ENCODE assay signal across 18 cellular contexts in genomic region chr3:161475905-161476304, GRCh38. TPM values are rescaled to one million over a fixed set of nuclear protein-coding genes. Genes with fewer than 3 reads are reported as not detected.
DNase-seq lines count a peak whose midpoint lies in the region; ATAC-seq, FAIRE-seq and TF ChIP-seq lines count a peak whose summit lies in the region.
"Had no signal": no experiment of that assay in that cellular context is flagged by ENCODE, and none has a peak within 500 bp of the region (broad histone marks: within the 10 kb centered on the region; RNA-seq: fewer than 3 reads in every experiment).

No MANE protein-coding gene starts in this region.

- ATAC-seq in HG02970 (IDR thresholded peaks at IDR 0.05; ENCODE audit: low FRiP score, unreplicated experiment) (no peak), HG03469 (IDR thresholded peaks at IDR 0.05; ENCODE audit: unreplicated experiment) (no peak), HG03280 (IDR thresholded peaks at IDR 0.05; ENCODE audit: unreplicated experiment) (no peak)

- intact Hi-C loops in adrenal gland (cut with DNase I) = no loop called here

- TF ChIP-seq POLR2A in adrenal gland (IDR thresholded peaks at IDR 0.05) = no peak

- H3K9me2 ChIP-seq in hepatocyte (replicated peaks; ENCODE audit: insufficient read depth) = no peaks in the 10 kb centered on the region

- peaks cover 0 to 12% of the 10 kb centered on the region in 2 donors for H3K4me1 ChIP-seq in adrenal gland (replicated peaks in 1 of 2)
- H3K4me1 ChIP-seq in hepatocyte (ENCODE audit: insufficient read depth) = no peaks in the 10 kb centered on the region
- H3K4me1 ChIP-seq: Caco-2, pancreas had no signal

- no peaks in the 10 kb centered on the region for H3K9me3 ChIP-seq in adrenal gland (replicated peaks in 1 of 3)
- H3K9me3 ChIP-seq in hepatocyte (ENCODE audit: low read depth) = no peaks in the 10 kb centered on the region
- H3K9me3 ChIP-seq: Caco-2, pancreas, thoracic aorta had no signal

- no peaks in the 10 kb centered on the region for H3K36me3 ChIP-seq in adrenal gland (replicated peaks in 1 of 2)
- H3K36me3 ChIP-seq in hepatocyte (replicated peaks; ENCODE audit: insufficient read depth, low read depth) = no peaks in the 10 kb centered on the region
- H3K36me3 ChIP-seq: pancreas, thoracic aorta had no signal

- H3K27ac ChIP-seq in adrenal gland = peak overlapping the region in 1 of 5 donors; percentile 40
- no peak overlapping the region for H3K27ac ChIP-seq in hepatocyte
- H3K27ac ChIP-seq: pancreas, SK-N-MC, thoracic aorta had no signal

- no peak overlapping the region for H3K4me2 ChIP-seq in hepatocyte

- no peak for FAIRE-seq in urothelium cell line (lab: Jason Lieb, UNC)
- FAIRE-seq: pancreas had no signal

- H3K27me3 ChIP-seq in adrenal gland = no peaks in the 10 kb centered on the region
- H3K27me3 ChIP-seq in hepatocyte = no peaks in the 10 kb centered on the region
- H3K27me3 ChIP-seq: pancreas had no signal

- TF ChIP-seq CTCF in adrenal gland (IDR thresholded peaks at IDR 0.05) = no peak
- no peak for TF ChIP-seq CTCF in hepatocyte (IDR thresholded peaks at IDR 0.05; ENCODE audit: poor library complexity)

- no peaks in the 10 kb centered on the region for H3K79me2 ChIP-seq in hepatocyte

- no peak overlapping the region for H2AFZ ChIP-seq in hepatocyte

- H4K20me1 ChIP-seq in hepatocyte (ENCODE audit: insufficient read depth, poor library complexity, severe bottlenecking) = no peaks in the 10 kb centered on the region

- H3K4me3 ChIP-seq in adrenal gland (no peak overlapping the region), hepatocyte (no peak overlapping the region)
- H3K4me3 ChIP-seq: pancreas, SK-N-MC, thoracic aorta had no signal

- DNase-seq in SIG-M5 treated with dmso at 0.1 percent for 504 hours (lab: John Stamatoyannopoulos, UW; ENCODE audit: unreplicated experiment) = peak; percentile 24
- no peak for DNase-seq in SIG-M5 (lab: John Stamatoyannopoulos, UW)
- peak; percentile 29 to 82 (median 62) for DNase-seq in adrenal gland
- DNase-seq in hepatocyte (ENCODE audit: low spot score) = peak; percentile 26
- peak; percentile 20 for DNase-seq in urothelium cell line (ENCODE audit: low spot score)
- DNase-seq: activated CD8-positive, alpha-beta memory T cell treated with anti-CD3 and anti-CD28 coated beads for 24 hours; activated gamma-delta T cell; NCI-H1930; NCI-H82; pancreas had no signal

RNA-seq across cellular contexts. Expression of gene OTOL1, which starts 20.7 kb away (rescaled TPM):
- total RNA-seq in adrenal gland = not detected
- not detected for polyA plus RNA-seq in adrenal gland
- not detected in 2 replicates for total RNA-seq in hepatocyte
- polyA plus RNA-seq in hepatocyte = not detected in 2 replicates
- total RNA-seq: A673, Caco-2, mesenteric fat pad, pancreas, thoracic aorta had no signal
- polyA plus RNA-seq: pancreas had no signal
